7 cellular contexts compared by ENCODE assay signal in the genomic region with DNA sequence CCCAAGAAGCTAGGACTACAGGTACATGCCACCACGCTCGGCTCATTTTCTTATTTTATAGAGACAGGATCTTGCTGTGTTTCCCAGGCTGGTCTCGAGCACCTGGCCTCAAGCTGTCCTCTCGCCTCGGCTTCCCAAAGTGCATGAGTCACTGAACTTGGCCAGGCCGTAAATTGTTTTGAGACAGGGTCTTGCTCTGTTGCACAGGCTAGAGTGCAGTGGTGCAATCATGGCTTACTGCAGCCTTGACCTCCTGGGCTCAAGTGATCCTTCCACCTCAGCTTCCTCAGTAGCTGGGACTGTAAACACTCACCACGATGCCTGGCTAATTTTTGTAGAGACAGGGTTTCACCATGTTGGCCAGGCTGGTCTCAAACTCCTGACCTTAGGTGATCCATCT. TPM values are rescaled to one million over a fixed set of nuclear protein-coding genes. Genes with fewer than 3 reads are reported as not detected.
DNase-seq lines count a peak whose midpoint lies in the region; ATAC-seq, FAIRE-seq and TF ChIP-seq lines count a peak whose summit lies in the region.
"Not testable (repeated sequence)": the region's sequence is repeated elsewhere in the genome, so short reads cannot be mapped to it uniquely, and the experiment has no call there.

No MANE protein-coding gene starts in this region.

- H3K4me2 ChIP-seq in DOHH2 (ENCODE audit: low read length): peak overlapping the region; percentile 24
- not testable (repeated sequence) for H3K4me2 ChIP-seq in H9 (ENCODE audit: insufficient read depth, insufficient read length, low read length); astrocyte (ENCODE audit: low read length)

- not testable (repeated sequence) for H3K36me3 ChIP-seq in DOHH2 (ENCODE audit: control insufficient read depth, low read length); Panc1 (ENCODE audit: control insufficient read depth, insufficient read depth, low read length); astrocyte (ENCODE audit: insufficient read depth, low read length)

- H3K27me3 Mint-ChIP-seq in H9 (ENCODE audit: low read depth); astrocyte (ENCODE audit: low read depth, unreplicated experiment): not testable (repeated sequence)

- WGBS in H9 (ENCODE audit: extremely low coverage, insufficient read length, low lambda C conversion rate): no CpG with 5 or more reads among the region's 7 CpGs

- POLR2A ChIA-PET in Panc1 (lab: Charles Lee): not testable (repeated sequence)

- not testable (repeated sequence) for H3K4ac ChIP-seq in H9 (ENCODE audit: low read depth, low read length)

- CTCF ChIA-PET in Panc1 (lab: Charles Lee): not testable (repeated sequence)

- not testable (repeated sequence) for H3K9me3 Mint-ChIP-seq in H9; astrocyte (ENCODE audit: unreplicated experiment)

- H4K5ac ChIP-seq in H9 (ENCODE audit: insufficient read length, low read depth, low read length): not testable (repeated sequence)

- H3K23me2 ChIP-seq in H9 (ENCODE audit: insufficient read length, low read depth, low read length, poor library complexity, severe bottlenecking): not testable (repeated sequence)

- not testable (repeated sequence) for H3K18ac ChIP-seq in H9 (ENCODE audit: insufficient read length, low read depth, low read length)

- H3K56ac ChIP-seq in H9 (ENCODE audit: insufficient read length, low read depth, low read length): not testable (repeated sequence)

- H2BK5ac ChIP-seq in H9 (ENCODE audit: insufficient read length, low read length): not testable (repeated sequence)

- not testable (repeated sequence) for H2BK12ac ChIP-seq in H9 (ENCODE audit: insufficient read length, low read depth, low read length)

- H3K9me3 ChIP-seq in DOHH2 (ENCODE audit: control insufficient read depth, insufficient read depth, low read length); H9 (ENCODE audit: control insufficient read depth, low read depth, low read length); Panc1 (ENCODE audit: control insufficient read depth, insufficient read depth, low read depth, low read length); astrocyte (ENCODE audit: insufficient read depth, low read depth, low read length): not testable (repeated sequence)

- peaks cover 42% of the 10 kb centered on the region for H3K4me1 ChIP-seq in DOHH2 (ENCODE audit: control insufficient read depth, low read length)
- not testable (repeated sequence) for H3K4me1 ChIP-seq in H9 (ENCODE audit: insufficient read depth, low read length); Panc1 (ENCODE audit: control insufficient read depth, insufficient read depth, low read length); astrocyte (ENCODE audit: insufficient read depth, low read length)

- not testable (repeated sequence) for H3K23ac ChIP-seq in H9 (ENCODE audit: insufficient read length, low read depth, low read length)

- H4K91ac ChIP-seq in H9 (ENCODE audit: insufficient read length, low read depth, low read length): not testable (repeated sequence)

- BruUV-seq in Panc1 (replicated peaks; lab: Mats Ljungman, UMichigan): not testable (repeated sequence)

- in situ Hi-C loops in Panc1 (cut with HindIII; ENCODE audit: low pct_unique_long_range_greater_than_20kb, low sequenced_read_pairs): not testable (repeated sequence)

- not testable (repeated sequence) for H2BK120ac ChIP-seq in H9 (ENCODE audit: low read depth, low read length, poor library complexity, severe bottlenecking)

- not testable (repeated sequence) for H3T11ph ChIP-seq in H9 (ENCODE audit: low read length)

- H3K27ac Mint-ChIP-seq in H9 (peak overlapping the region; percentile 65 to 84 (median 68); a peak in 4 of 7 replicates), astrocyte (ENCODE audit: unreplicated experiment) (peak overlapping the region; percentile 75)

- H3K4me3 Mint-ChIP-seq in H9; astrocyte (ENCODE audit: unreplicated experiment): not testable (repeated sequence)

- not testable (repeated sequence) for H3F3A ChIP-seq in DOHH2 (ENCODE audit: control insufficient read depth, insufficient read depth)

- H3K4me1 Mint-ChIP-seq in H9: peaks cover 24 to 29% of the 10 kb centered on the region in 2 experiments
- peaks cover 42% of the 10 kb centered on the region for H3K4me1 Mint-ChIP-seq in astrocyte (ENCODE audit: low read depth, unreplicated experiment)

- not testable (repeated sequence) for FAIRE-seq in astrocyte (lab: Jason Lieb, UNC)

- not testable (repeated sequence) for H2AFZ ChIP-seq in H9 (ENCODE audit: low read length); astrocyte (ENCODE audit: low read depth, low read length)

- peak; percentile 56; the same call in 1 of the 2 replicates for ATAC-seq in Panc1

- not testable (repeated sequence) for H4K8ac ChIP-seq in H9 (replicated peaks; ENCODE audit: insufficient read length, low read depth, low read length)

- H3K27ac ChIP-seq in DOHH2 (ENCODE audit: low read depth, low read length); H9 (ENCODE audit: insufficient read length, low read depth, low read length); Panc1 (ENCODE audit: low read length); astrocyte (ENCODE audit: low read depth, low read length): not testable (repeated sequence)

- TF ChIP-seq CTCF in DOHH2 (IDR thresholded peaks at IDR 0.05; ENCODE audit: low read depth, low read length, poor library complexity, severe bottlenecking); H9 (conservative IDR thresholded peaks at IDR 0.05); Panc1 (IDR thresholded peaks at IDR 0.05); astrocyte (IDR thresholded peaks at IDR 0.05; ENCODE audit: insufficient read depth, low read depth, low read length); fibroblast of villous mesenchyme (IDR thresholded peaks at IDR 0.05; ENCODE audit: insufficient read depth, low read depth, low read length): not testable (repeated sequence)

- not testable (repeated sequence) for H3K9me2 ChIP-seq in DOHH2 (replicated peaks; ENCODE audit: control insufficient read depth, low read length)

- not testable (repeated sequence) for H3K27me3 ChIP-seq in DOHH2 (ENCODE audit: control insufficient read depth, low read length); H9 (ENCODE audit: insufficient read depth, low read length); Panc1 (ENCODE audit: control insufficient read depth, insufficient read depth, low read length); astrocyte (ENCODE audit: insufficient read depth, low read length)

- H2BK20ac ChIP-seq in H9 (ENCODE audit: low read depth, low read length, poor library complexity, severe bottlenecking): not testable (repeated sequence)

- peak overlapping the region; percentile 4; the same call in 1 of the 2 replicates for H3K4me3 ChIP-seq in DOHH2 (ENCODE audit: low read length)
- not testable (repeated sequence) for H3K4me3 ChIP-seq in Panc1 (ENCODE audit: low read depth in 2 of 2, low read length in 2 of 2); astrocyte (ENCODE audit: insufficient read depth, low read depth, low read length); fibroblast of villous mesenchyme (ENCODE audit: low read depth, low read length)

- H2BK15ac ChIP-seq in H9 (ENCODE audit: low read depth, low read length): not testable (repeated sequence)

- peaks cover 82% of the 10 kb centered on the region for H3K79me2 ChIP-seq in DOHH2 (ENCODE audit: control insufficient read depth, low read length)
- not testable (repeated sequence) for H3K79me2 ChIP-seq in H9 (ENCODE audit: insufficient read depth, low read length)
- peaks cover 92% of the 10 kb centered on the region for H3K79me2 ChIP-seq in astrocyte (ENCODE audit: insufficient read depth, low read length)

- H3K14ac ChIP-seq in H9 (ENCODE audit: insufficient read depth, low read length): not testable (repeated sequence)

- not testable (repeated sequence) for H4K20me1 ChIP-seq in DOHH2 (ENCODE audit: control insufficient read depth, insufficient read depth, low read depth, low read length); H9 (ENCODE audit: control insufficient read depth, insufficient read depth, insufficient read length)
- peaks cover 64% of the 10 kb centered on the region for H4K20me1 ChIP-seq in astrocyte (ENCODE audit: insufficient read depth, low read length)

- not testable (repeated sequence) for H3K79me1 ChIP-seq in H9 (ENCODE audit: insufficient read depth, low read depth, low read length, poor library complexity, severe bottlenecking)

- not testable (repeated sequence) for H2AK5ac ChIP-seq in H9 (ENCODE audit: insufficient read length, low read length)

- H3K9ac ChIP-seq in H9 (ENCODE audit: extremely low read depth, insufficient read length, low read length); astrocyte (ENCODE audit: low read length): not testable (repeated sequence)

- DNase-seq in H9; Panc1 (ENCODE audit: low read depth, low spot score): not testable (repeated sequence)
- DNase-seq in LHCN-M2 (ENCODE audit: low read depth) (peak; percentile 54), astrocyte (ENCODE audit: low read depth) (peak; percentile 55), fibroblast of villous mesenchyme (ENCODE audit: low read depth) (peak; percentile 97), myocyte (ENCODE audit: low read depth) (peak; percentile 47)

- intact Hi-C loops in Panc1 (cut with micrococcal nuclease; ENCODE audit: unreplicated experiment): not testable (repeated sequence)

- not testable (repeated sequence) for H3K36me3 Mint-ChIP-seq in H9 (ENCODE audit: insufficient read depth in 1 of 3, low read depth in 3 of 3)
- peaks cover 15% of the 10 kb centered on the region for H3K36me3 Mint-ChIP-seq in astrocyte (ENCODE audit: low read depth, unreplicated experiment)

RNA-seq across cellular contexts. Expression of gene NF1, which starts 18.6 kb away (rescaled TPM):
- total RNA-seq in H9 (2021) (37.9 and 38.1 TPM in 2 replicates), LHCN-M2 (2014; rRNA removed) (17.1 and 27.3 TPM in 2 replicates), Panc1 (2021; ENCODE audit: unreplicated experiment) (82.5 TPM), astrocyte (53.7 and 54.9 TPM in 2 replicates), fibroblast of villous mesenchyme (75.1 and 82.5 TPM in 2 replicates), myocyte (31.8 and 42.9 TPM in 2 replicates)
- polyA plus RNA-seq in LHCN-M2 (2012): 8.1 TPM
- polyA plus RNA-seq in Panc1 (2012; ENCODE audit: insufficient read length): 21.1 TPM
- 11.2 TPM for polyA plus RNA-seq in myocyte (2012)
